Comparison of ENCODE assay signal across 2 cellular contexts in the genomic region with DNA sequence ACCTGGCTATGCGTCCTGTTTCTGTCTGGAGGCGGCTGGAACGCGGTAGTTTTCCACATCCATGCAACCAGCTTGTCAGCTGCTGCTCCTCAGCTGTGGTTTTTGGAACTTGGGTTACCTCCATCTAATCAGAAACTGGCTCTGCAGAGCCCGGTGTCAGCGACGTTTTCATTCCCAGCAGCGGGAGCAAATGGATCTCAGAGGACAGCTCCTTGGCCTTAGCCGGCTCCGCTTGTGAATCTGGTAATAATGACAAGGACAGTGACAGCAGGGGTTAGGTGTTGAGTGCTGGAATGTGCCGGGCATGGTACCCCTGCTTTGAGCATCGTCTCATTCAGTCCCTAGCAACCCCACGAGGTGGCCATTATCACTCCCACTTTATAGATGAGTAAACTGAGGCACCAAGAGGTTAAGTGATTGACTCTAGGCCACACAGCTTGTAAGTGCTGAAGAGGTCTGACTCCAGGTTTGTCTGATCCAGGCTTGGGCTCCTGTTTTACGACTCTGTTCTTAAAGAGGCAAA.
TF ChIP-seq lines count a peak whose summit lies in the region.

No MANE protein-coding gene starts in this region.

TF ChIP-seq in H1, 55 proteins besides CTCF, POLR2A, EP300 and RAD21:
- TF ChIP-seq NANOG (IDR thresholded peaks at IDR 0.05; ENCODE audit: insufficient read depth, low read depth, low read length, poor library complexity, severe bottlenecking) (no peak), SUZ12 (IDR thresholded peaks at IDR 0.05; ENCODE audit: low read length) (0 out of 2 replicates have a peak, but pooled peaks have one; percentile 63)

TF ChIP-seq in neural cell, 6 proteins besides CTCF, POLR2A, EP300 and RAD21:
- TF ChIP-seq REST (IDR thresholded peaks at IDR 0.05; ENCODE audit: borderline replicate concordance) (no peak), POLR2AphosphoS5 (IDR thresholded peaks at IDR 0.05) (no peak), TAF1 (IDR thresholded peaks at IDR 0.05; ENCODE audit: low read depth) (no peak), EZH2 (IDR thresholded peaks at IDR 0.05; ENCODE audit: borderline replicate concordance, insufficient read depth, low read length, poor library complexity, severe bottlenecking) (no peak), SMC3 (conservative IDR thresholded peaks at IDR 0.05; ENCODE audit: poor library complexity) (no peak)
